In genomic region chr15:100259266-100259665, GRCh38 we compare ENCODE assay signal across 20 cellular contexts.
"Had no signal": no experiment of that assay in that cellular context is flagged by ENCODE, and none has a peak within 500 bp of the region (broad histone marks: within the 10 kb centered on the region; RNA-seq: fewer than 3 reads in every experiment).

No MANE protein-coding gene starts in this region.

- H3K27me3 Mint-ChIP-seq: naive thymus-derived CD4-positive, alpha-beta T cell had no signal

- ATAC-seq: heart left ventricle; naive thymus-derived CD4-positive, alpha-beta T cell; right cardiac atrium had no signal

- FAIRE-seq: colon, frontal cortex, islet of Langerhans, small intestine, urothelium cell line had no signal

- DNase-seq: dermis blood vessel endothelial cell; effector CD4-positive, alpha-beta T cell; heart left ventricle; hippocampal formation; kidney glomerular epithelial cell; mesendoderm; naive thymus-derived CD4-positive, alpha-beta T cell; nephron progenitor cell; posterior cingulate gyrus; right cardiac atrium; small intestine; stimulated activated CD4-positive, alpha-beta T cell treated with anti-CD3 and anti-CD28 coated beads, Interleukin-12 subunit alpha, Interleukin-12 subunit beta, amount 100 ng/mL, for 4 hours; stimulated activated naive CD4-positive, alpha-beta T cell; stomach; substantia nigra; transverse colon had no signal

- H3K4me3 Mint-ChIP-seq: naive thymus-derived CD4-positive, alpha-beta T cell; nephron progenitor cell had no signal

- H3K27ac Mint-ChIP-seq: naive thymus-derived CD4-positive, alpha-beta T cell; nephron progenitor cell had no signal
